Comparison of ENCODE assay signal across 18 cellular contexts in the genomic region with DNA sequence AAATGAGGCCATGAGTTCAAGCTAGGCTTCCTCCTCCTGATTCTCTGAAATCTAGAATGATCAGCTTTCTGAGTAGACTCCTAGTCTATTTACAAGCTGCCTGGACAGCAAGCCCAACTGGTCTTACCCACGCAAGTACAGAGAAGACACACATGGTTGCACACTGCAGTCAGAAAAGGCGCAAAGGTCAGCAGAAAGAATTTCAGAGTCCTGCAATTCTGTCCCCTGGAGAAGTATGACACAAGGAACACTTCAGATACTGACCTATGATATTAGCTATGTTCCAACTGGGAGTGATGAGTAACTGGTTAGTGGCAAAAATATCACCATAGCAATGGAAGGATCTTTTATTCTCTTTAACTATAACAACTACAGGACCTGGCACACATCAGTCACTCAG.
A peak's percentile ranks its signal among the peaks of the same experiment; 100 is the strongest.
DNase-seq lines count a peak whose midpoint lies in the region; ATAC-seq and TF ChIP-seq lines count a peak whose summit lies in the region.
"Had no signal": no experiment of that assay in that cellular context is flagged by ENCODE, and none has a peak within 500 bp of the region (broad histone marks: within the 10 kb centered on the region; RNA-seq: fewer than 3 reads in every experiment).

No MANE protein-coding gene starts in this region.

- H3K4me1 ChIP-seq in parathyroid adenoma, result peaks cover 23% of the 10 kb centered on the region
- H3K4me1 ChIP-seq: BE2C had no signal

- ATAC-seq in GM19455 (IDR thresholded peaks at IDR 0.05; ENCODE audit: unreplicated experiment), result no peak
- no peak for ATAC-seq in HG03354 (IDR thresholded peaks at IDR 0.05; ENCODE audit: poor library complexity, severe bottlenecking, unreplicated experiment)

- DNase-seq in ACHN, result peak; percentile 59
- peak; percentile 32 for DNase-seq in M059J (ENCODE audit: low read depth)
- peak; percentile 92 for DNase-seq in epithelial cell of proximal tubule (ENCODE audit: low read depth)
- no peak for DNase-seq in NCI-H2107 (lab: John Stamatoyannopoulos, UW)
- DNase-seq in ecto neural progenitor cell (ENCODE audit: low spot score), result no peak
- DNase-seq: BE2C, DMS79, H7, MV-4-11, NCI-H1105 treated with DMSO at 0.1 percent for 48 hours, NCI-H2081, NCI-H2171 treated with DMSO at 0.1 percent for 48 hours, NCI-H524 treated with DMSO at 0.1 percent for 48 hours, NCI-H82, Right ventricle myocardium superior had no signal

- peak overlapping the region; percentile 66 for H3K27ac ChIP-seq in parathyroid adenoma

- peak overlapping the region; percentile 33 for H2AFZ ChIP-seq in parathyroid adenoma

- no peaks in the 10 kb centered on the region for H3K36me3 ChIP-seq in parathyroid adenoma (ENCODE audit: control insufficient read depth, insufficient read depth, low read length)
- H3K36me3 ChIP-seq: BE2C had no signal

- in situ Hi-C loops in ACHN (cut with HindIII; ENCODE audit: low pct_ligation_motif_present, low pct_unique_long_range_greater_than_20kb, low sequenced_read_pairs), result no loop called here

- no peaks in the 10 kb centered on the region for H3K79me2 ChIP-seq in parathyroid adenoma

- H3K9me3 ChIP-seq in parathyroid adenoma (ENCODE audit: control insufficient read depth, low read length), result no peaks in the 10 kb centered on the region
- H3K9me3 ChIP-seq: BE2C had no signal

- no peak overlapping the region for H3K9ac ChIP-seq in parathyroid adenoma

- TF ChIP-seq CTCF in epithelial cell of proximal tubule (conservative IDR thresholded peaks at IDR 0.05; ENCODE audit: low read depth, low read length) (no peak), parathyroid adenoma (IDR thresholded peaks at IDR 0.05) (no peak)

- no peaks in the 10 kb centered on the region for H3K27me3 ChIP-seq in parathyroid adenoma (ENCODE audit: control insufficient read depth, insufficient read depth, low read length)
- H3K27me3 ChIP-seq: BE2C had no signal

- H3K4me2 ChIP-seq in parathyroid adenoma (ENCODE audit: low read length), result no peak overlapping the region

- H3K4me3 ChIP-seq in epithelial cell of proximal tubule (ENCODE audit: low read depth, low read length) (no peak overlapping the region), parathyroid adenoma (ENCODE audit: low read depth, low read length) (no peak overlapping the region)

Comparison
In these comparisons a context has a peak if more than half of its experiments do, and no peak if none do; other contexts are left out.
1. DNase-seq: peak in ACHN (single experiment), M059J (single experiment) and epithelial cell of proximal tubule (single experiment); none in NCI-H2107 (single experiment) and ecto neural progenitor cell (single experiment).